ENCODE assay signal across 1 cellular context in genomic region chrX:119272882-119273806, GRCh38.
TF ChIP-seq lines count a peak whose summit lies in the region.

No MANE protein-coding gene starts in this region.

TF ChIP-seq in GM23338, 12 proteins besides CTCF, POLR2A, EP300 and RAD21 (continued from another document):
- TF ChIP-seq ZNF462 (CRISPR knock-in tag; IDR thresholded peaks at IDR 0.05) (no peak), NANOG (IDR thresholded peaks at IDR 0.05; ENCODE audit: borderline replicate concordance) (no peak)
